Comparison of ENCODE assay signal across 8 cellular contexts in genomic region chr4:163494360-163495241, GRCh38. TPM values are rescaled to one million over a fixed set of nuclear protein-coding genes. Genes with fewer than 3 reads are reported as not detected.
DNase-seq lines count a peak whose midpoint lies in the region; TF ChIP-seq lines count a peak whose summit lies in the region.

Gene TMA16, plus strand, starts transcription at chr4:163494690. Its CDS starts 112 bp downstream, at chr4:163494802.

- CTCF ChIA-PET in HEK293T (lab: Yijun Ruan, JAX), result no interaction called here

- H3K9ac ChIP-seq in SK-N-MC (ENCODE audit: insufficient read length), result peak within 1 kb of the TSS; percentile 99

- peak; percentile 94 for DNase-seq in GM03348 (ENCODE audit: low spot score)
- peak; percentile 83 for DNase-seq in HEK293T (ENCODE audit: extremely low spot score)
- peak; percentile 92 for DNase-seq in MV-4-11 (lab: John Stamatoyannopoulos, UW)
- peak; percentile 81 for DNase-seq in SK-N-MC (ENCODE audit: low read depth, low spot score)
- peak; percentile 84 for DNase-seq in activated naive CD4-positive, alpha-beta T cell treated with anti-CD3 and anti-CD28 coated beads, Interleukin-2, amount 50 U/mL, for 16 hours
- peak; percentile 78 for DNase-seq in globus pallidus (ENCODE audit: low spot score)
- peak; percentile 90 for DNase-seq in occipital lobe (lab: John Stamatoyannopoulos, UW)

- peaks cover under 1% of the 10 kb centered on the region; the same call in 1 of the 2 replicates for H3K9me3 ChIP-seq in SK-N-MC (ENCODE audit: low read depth, low read length)

- peak within 1 kb of the TSS; percentile 97 for H3K27ac ChIP-seq in SK-N-MC
- H3K27ac ChIP-seq in temporal lobe (ENCODE audit: low read depth, low read length), result no peak within 1 kb of the TSS

- peaks cover 29% of the 10 kb centered on the region for H3K36me3 ChIP-seq in SK-N-MC (ENCODE audit: insufficient read depth, low read length)

- H3K4me3 ChIP-seq in SK-N-MC, result peak within 1 kb of the TSS; percentile 100

- POLR2A ChIA-PET in HEK293T (lab: Yijun Ruan, JAX), result interaction anchor here (0.6 to 2.4 kb wide), 25 partner anchors 9 to 482 kb away, joined by 3 to 42 read pairs (median 4); partner anchors contain the start of gene NPY1R

TF ChIP-seq in HEK293T, 16 proteins besides CTCF, POLR2A, EP300 and RAD21:
- TF ChIP-seq FOXA1 (IDR thresholded peaks at IDR 0.05), result no peak
- TF ChIP-seq ZNF384 (IDR thresholded peaks at IDR 0.05), result no peak
- peak; percentile 39 for TF ChIP-seq ELF4 (IDR thresholded peaks at IDR 0.05)
- no peak for TF ChIP-seq TARDBP (IDR thresholded peaks at IDR 0.05)
- TF ChIP-seq HDGF (IDR thresholded peaks at IDR 0.05; ENCODE audit: borderline replicate concordance), result no peak
- TF ChIP-seq FOXM1 (IDR thresholded peaks at IDR 0.05; ENCODE audit: borderline replicate concordance), result peak; percentile 72; the same call in 1 of the 2 replicates
- no peak for TF ChIP-seq LEF1 (IDR thresholded peaks at IDR 0.05; ENCODE audit: borderline replicate concordance)
- TF ChIP-seq CTBP1 (IDR thresholded peaks at IDR 0.05; ENCODE audit: borderline replicate concordance), result peak; percentile 64; the same call in 1 of the 2 replicates
- TF ChIP-seq SP1 (IDR thresholded peaks at IDR 0.05), result no peak
- peak; percentile 64 for TF ChIP-seq NFRKB (IDR thresholded peaks at IDR 0.05)
- peak; percentile 96 for TF ChIP-seq L3MBTL2 (conservative IDR thresholded peaks at IDR 0.05)
- TF ChIP-seq ARNT (IDR thresholded peaks at IDR 0.05), result peak; percentile 59
TF ChIP-seq in HEK293T: peak in this region for 6.

RNA-seq across cellular contexts. Expression of gene TMA16, which starts in this region (rescaled TPM):
- 19.7 TPM for total RNA-seq in occipital lobe
- 13.3 TPM for total RNA-seq in temporal lobe
